ENCODE assay signal across 2 cellular contexts in genomic region chr10:51696251-51696650, GRCh38.
TF ChIP-seq lines count a peak whose summit lies in the region.

No MANE protein-coding gene starts in this region.

TF ChIP-seq in GM23338, 12 proteins besides CTCF, POLR2A, EP300 and RAD21:
- no peak for TF ChIP-seq REST (IDR thresholded peaks at IDR 0.05; ENCODE audit: unreplicated experiment)
- no peak for TF ChIP-seq EZH2phosphoT487 (IDR thresholded peaks at IDR 0.05; ENCODE audit: unreplicated experiment)
- no peak for TF ChIP-seq ZNF331 (CRISPR knock-in tag; IDR thresholded peaks at IDR 0.05; ENCODE audit: low read depth)
- TF ChIP-seq JUNB (IDR thresholded peaks at IDR 0.05; ENCODE audit: unreplicated experiment), result no peak
- TF ChIP-seq STAT1 (IDR thresholded peaks at IDR 0.05; ENCODE audit: unreplicated experiment), result no peak
- no peak for TF ChIP-seq ETS1 (IDR thresholded peaks at IDR 0.05)
- no peak for TF ChIP-seq NANOG (IDR thresholded peaks at IDR 0.05; ENCODE audit: borderline replicate concordance)
- no peak for TF ChIP-seq ZNF462 (CRISPR knock-in tag; IDR thresholded peaks at IDR 0.05)
- no peak for TF ChIP-seq EZH2 (IDR thresholded peaks at IDR 0.05; ENCODE audit: low read depth, unreplicated experiment)
- no peak for TF ChIP-seq POLR2AphosphoS5 (IDR thresholded peaks at IDR 0.05; ENCODE audit: low read depth)
- TF ChIP-seq ZNF114 (CRISPR knock-in tag; IDR thresholded peaks at IDR 0.05), result no peak
- TF ChIP-seq CREB1 (CRISPR knock-in tag; IDR thresholded peaks at IDR 0.05; ENCODE audit: low read depth), result no peak

TF ChIP-seq in GM12878, 131 proteins besides CTCF, POLR2A, EP300 and RAD21:
- no peak for TF ChIP-seq USF2 (IDR thresholded peaks at IDR 0.05; ENCODE audit: borderline replicate concordance, low read depth, low read length)
